ENCODE assay signal across 1 cellular context in the genomic region with DNA sequence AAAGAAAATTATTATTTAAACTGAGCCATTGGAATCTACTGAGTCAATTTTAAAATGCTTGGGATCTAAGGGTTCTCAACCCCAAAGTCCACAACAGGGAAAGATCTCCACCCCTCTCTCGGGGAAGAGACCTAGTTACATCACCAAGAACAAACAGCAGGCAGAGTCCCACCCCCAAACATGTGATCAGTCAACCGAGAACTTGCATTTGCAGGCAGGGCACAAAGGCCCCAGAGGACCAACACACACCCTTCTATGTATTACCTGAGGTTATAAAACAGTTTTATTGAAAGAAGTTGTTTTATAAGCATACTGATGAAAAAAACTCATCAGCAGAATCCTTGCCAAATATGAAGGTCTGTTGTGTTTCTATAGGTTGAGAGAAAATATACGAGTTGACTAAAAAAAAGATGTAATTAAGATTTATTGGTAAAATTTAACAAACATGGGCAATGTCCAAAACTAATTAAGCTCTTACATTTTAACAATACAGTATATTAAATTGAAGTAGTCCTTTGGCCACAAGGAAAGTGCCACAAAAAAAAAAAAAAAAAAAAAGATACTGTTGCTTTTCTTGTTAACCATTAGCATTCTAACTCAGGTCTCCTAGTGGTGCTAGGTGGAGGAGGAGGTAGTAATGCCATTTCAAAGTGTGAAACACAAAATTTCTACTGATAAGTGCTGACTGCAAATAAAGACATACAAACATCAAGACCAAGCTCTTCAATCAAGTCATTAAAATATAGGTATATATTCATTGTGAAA.
A peak's percentile ranks its signal among the peaks of the same experiment; 100 is the strongest.
TF ChIP-seq lines count a peak whose summit lies in the region.

No MANE protein-coding gene starts in this region.

TF ChIP-seq in HepG2, 621 proteins besides CTCF, POLR2A, EP300 and RAD21 (continued from another document and continues in another):
- peak; percentile 49; the same call in 1 of the 2 replicates for TF ChIP-seq ZNF772 (CRISPR knock-in tag; IDR thresholded peaks at IDR 0.05)
- no peak for TF ChIP-seq ZNF20 (CRISPR knock-in tag; IDR thresholded peaks at IDR 0.05)
- TF ChIP-seq HNRNPLL (IDR thresholded peaks at IDR 0.05; ENCODE audit: low read depth, low read length, poor library complexity, severe bottlenecking) = no peak
- TF ChIP-seq, protein P1, sequence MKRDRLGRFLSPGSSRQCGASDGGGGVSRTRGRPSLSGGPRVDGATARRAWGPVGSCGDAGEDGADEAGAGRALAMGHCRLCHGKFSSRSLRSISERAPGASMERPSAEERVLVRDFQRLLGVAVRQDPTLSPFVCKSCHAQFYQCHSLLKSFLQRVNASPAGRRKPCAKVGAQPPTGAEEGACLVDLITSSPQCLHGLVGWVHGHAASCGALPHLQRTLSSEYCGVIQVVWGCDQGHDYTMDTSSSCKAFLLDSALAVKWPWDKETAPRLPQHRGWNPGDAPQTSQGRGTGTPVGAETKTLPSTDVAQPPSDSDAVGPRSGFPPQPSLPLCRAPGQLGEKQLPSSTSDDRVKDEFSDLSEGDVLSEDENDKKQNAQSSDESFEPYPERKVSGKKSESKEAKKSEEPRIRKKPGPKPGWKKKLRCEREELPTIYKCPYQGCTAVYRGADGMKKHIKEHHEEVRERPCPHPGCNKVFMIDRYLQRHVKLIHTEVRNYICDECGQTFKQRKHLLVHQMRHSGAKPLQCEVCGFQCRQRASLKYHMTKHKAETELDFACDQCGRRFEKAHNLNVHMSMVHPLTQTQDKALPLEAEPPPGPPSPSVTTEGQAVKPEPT (CRISPR knock-in tag; IDR thresholded peaks at IDR 0.05; ENCODE audit: low read depth) = no peak
- TF ChIP-seq NFRKB (IDR thresholded peaks at IDR 0.05) = no peak
- TF ChIP-seq SSRP1 (CRISPR knock-in tag; IDR thresholded peaks at IDR 0.05) = no peak
- no peak for TF ChIP-seq ZNF720 (CRISPR knock-in tag; IDR thresholded peaks at IDR 0.05)
- no peak for TF ChIP-seq ZNF761 (CRISPR knock-in tag; conservative IDR thresholded peaks at IDR 0.05)
- no peak for TF ChIP-seq ZKSCAN8 (CRISPR knock-in tag; IDR thresholded peaks at IDR 0.05; ENCODE audit: borderline replicate concordance)
- TF ChIP-seq ISL2 (CRISPR knock-in tag; IDR thresholded peaks at IDR 0.05) = peak; percentile 60; the same call in 1 of the 2 replicates
- no peak for TF ChIP-seq ISX (CRISPR knock-in tag; conservative IDR thresholded peaks at IDR 0.05)
- no peak for TF ChIP-seq ZNF362 (CRISPR knock-in tag; IDR thresholded peaks at IDR 0.05; ENCODE audit: borderline replicate concordance)
- TF ChIP-seq ZNF292 (CRISPR knock-in tag; IDR thresholded peaks at IDR 0.05; ENCODE audit: borderline replicate concordance, low read depth) = no peak
- 0 out of 2 replicates have a peak, but pooled peaks have one; percentile 45 for TF ChIP-seq TGIF2 (CRISPR knock-in tag; IDR thresholded peaks at IDR 0.05)
- TF ChIP-seq MBD4 (IDR thresholded peaks at IDR 0.05; ENCODE audit: borderline replicate concordance, low read length) = no peak
- TF ChIP-seq THAP11 (CRISPR knock-in tag; IDR thresholded peaks at IDR 0.05) = peak; percentile 65
- no peak for TF ChIP-seq GMEB2 (CRISPR knock-in tag; IDR thresholded peaks at IDR 0.05; ENCODE audit: low read depth)
- TF ChIP-seq RNF2 (conservative IDR thresholded peaks at IDR 0.05; ENCODE audit: low read depth) = no peak
- TF ChIP-seq EEA1 (CRISPR knock-in tag; IDR thresholded peaks at IDR 0.05; ENCODE audit: borderline replicate concordance) = no peak
- no peak for TF ChIP-seq ZNF660 (CRISPR knock-in tag; IDR thresholded peaks at IDR 0.05; ENCODE audit: borderline replicate concordance, low read depth)
- no peak for TF ChIP-seq NR2C2 (CRISPR knock-in tag; IDR thresholded peaks at IDR 0.05; ENCODE audit: borderline replicate concordance)
- TF ChIP-seq NFYB (CRISPR knock-in tag; IDR thresholded peaks at IDR 0.05) = no peak
- no peak for TF ChIP-seq POLR2AphosphoS2 (IDR thresholded peaks at IDR 0.05; ENCODE audit: low read depth, low read length)
- no peak for TF ChIP-seq NFAT5 (CRISPR knock-in tag; IDR thresholded peaks at IDR 0.05)
- TF ChIP-seq ZNF235 (CRISPR knock-in tag; IDR thresholded peaks at IDR 0.05; ENCODE audit: borderline replicate concordance) = no peak
- TF ChIP-seq ZNF10 (CRISPR knock-in tag; IDR thresholded peaks at IDR 0.05; ENCODE audit: borderline replicate concordance, low read depth) = no peak
- TF ChIP-seq, protein P2, sequence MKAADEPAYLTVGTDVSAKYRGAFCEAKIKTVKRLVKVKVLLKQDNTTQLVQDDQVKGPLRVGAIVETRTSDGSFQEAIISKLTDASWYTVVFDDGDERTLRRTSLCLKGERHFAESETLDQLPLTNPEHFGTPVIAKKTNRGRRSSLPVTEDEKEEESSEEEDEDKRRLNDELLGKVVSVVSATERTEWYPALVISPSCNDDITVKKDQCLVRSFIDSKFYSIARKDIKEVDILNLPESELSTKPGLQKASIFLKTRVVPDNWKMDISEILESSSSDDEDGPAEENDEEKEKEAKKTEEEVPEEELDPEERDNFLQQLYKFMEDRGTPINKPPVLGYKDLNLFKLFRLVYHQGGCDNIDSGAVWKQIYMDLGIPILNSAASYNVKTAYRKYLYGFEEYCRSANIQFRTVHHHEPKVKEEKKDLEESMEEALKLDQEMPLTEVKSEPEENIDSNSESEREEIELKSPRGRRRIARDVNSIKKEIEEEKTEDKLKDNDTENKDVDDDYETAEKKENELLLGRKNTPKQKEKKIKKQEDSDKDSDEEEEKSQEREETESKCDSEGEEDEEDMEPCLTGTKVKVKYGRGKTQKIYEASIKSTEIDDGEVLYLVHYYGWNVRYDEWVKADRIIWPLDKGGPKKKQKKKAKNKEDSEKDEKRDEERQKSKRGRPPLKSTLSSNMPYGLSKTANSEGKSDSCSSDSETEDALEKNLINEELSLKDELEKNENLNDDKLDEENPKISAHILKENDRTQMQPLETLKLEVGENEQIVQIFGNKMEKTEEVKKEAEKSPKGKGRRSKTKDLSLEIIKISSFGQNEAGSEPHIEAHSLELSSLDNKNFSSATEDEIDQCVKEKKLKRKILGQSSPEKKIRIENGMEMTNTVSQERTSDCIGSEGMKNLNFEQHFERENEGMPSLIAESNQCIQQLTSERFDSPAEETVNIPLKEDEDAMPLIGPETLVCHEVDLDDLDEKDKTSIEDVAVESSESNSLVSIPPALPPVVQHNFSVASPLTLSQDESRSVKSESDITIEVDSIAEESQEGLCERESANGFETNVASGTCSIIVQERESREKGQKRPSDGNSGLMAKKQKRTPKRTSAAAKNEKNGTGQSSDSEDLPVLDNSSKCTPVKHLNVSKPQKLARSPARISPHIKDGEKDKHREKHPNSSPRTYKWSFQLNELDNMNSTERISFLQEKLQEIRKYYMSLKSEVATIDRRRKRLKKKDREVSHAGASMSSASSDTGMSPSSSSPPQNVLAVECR (CRISPR knock-in tag; IDR thresholded peaks at IDR 0.05; ENCODE audit: borderline replicate concordance) = peak; percentile 43; the same call in 1 of the 2 replicates
- TF ChIP-seq, protein P3, sequence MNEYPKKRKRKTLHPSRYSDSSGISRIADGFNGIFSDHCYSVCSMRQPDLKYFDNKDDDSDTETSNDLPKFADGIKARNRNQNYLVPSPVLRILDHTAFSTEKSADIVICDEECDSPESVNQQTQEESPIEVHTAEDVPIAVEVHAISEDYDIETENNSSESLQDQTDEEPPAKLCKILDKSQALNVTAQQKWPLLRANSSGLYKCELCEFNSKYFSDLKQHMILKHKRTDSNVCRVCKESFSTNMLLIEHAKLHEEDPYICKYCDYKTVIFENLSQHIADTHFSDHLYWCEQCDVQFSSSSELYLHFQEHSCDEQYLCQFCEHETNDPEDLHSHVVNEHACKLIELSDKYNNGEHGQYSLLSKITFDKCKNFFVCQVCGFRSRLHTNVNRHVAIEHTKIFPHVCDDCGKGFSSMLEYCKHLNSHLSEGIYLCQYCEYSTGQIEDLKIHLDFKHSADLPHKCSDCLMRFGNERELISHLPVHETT (CRISPR knock-in tag; conservative IDR thresholded peaks at IDR 0.05) = no peak
- no peak for TF ChIP-seq ZNF598 (CRISPR knock-in tag; IDR thresholded peaks at IDR 0.05; ENCODE audit: borderline replicate concordance)
- peak; percentile 33; the same call in 1 of the 2 replicates for TF ChIP-seq USF2 (IDR thresholded peaks at IDR 0.05; ENCODE audit: low read depth, low read length)
- peak; percentile 67; the same call in 1 of the 2 replicates for TF ChIP-seq USF2 (CRISPR knock-in tag; IDR thresholded peaks at IDR 0.05; ENCODE audit: borderline replicate concordance)
- no peak for TF ChIP-seq IRX3 (CRISPR knock-in tag; IDR thresholded peaks at IDR 0.05; ENCODE audit: borderline replicate concordance, low read depth)
- TF ChIP-seq ZMAT3 (CRISPR knock-in tag; conservative IDR thresholded peaks at IDR 0.05) = no peak
- TF ChIP-seq SMC3 (IDR thresholded peaks at IDR 0.05; ENCODE audit: low read length) = peak; percentile 20; the same call in 1 of the 2 replicates
- no peak for TF ChIP-seq MZF1 (CRISPR knock-in tag; IDR thresholded peaks at IDR 0.05; ENCODE audit: borderline replicate concordance)
- TF ChIP-seq SKIL (CRISPR knock-in tag; IDR thresholded peaks at IDR 0.05; ENCODE audit: borderline replicate concordance) = no peak
- no peak for TF ChIP-seq ZNF496 (CRISPR knock-in tag; IDR thresholded peaks at IDR 0.05; ENCODE audit: insufficient replicate concordance)
